Comparison of ENCODE assay signal across 8 cellular contexts in genomic region chr3:156816091-156816793, GRCh38. TPM values are rescaled to one million over a fixed set of nuclear protein-coding genes. Genes with fewer than 3 reads are reported as not detected.
A peak's percentile ranks its signal among the peaks of the same experiment; 100 is the strongest.
DNase-seq lines count a peak whose midpoint lies in the region; ATAC-seq and TF ChIP-seq lines count a peak whose summit lies in the region.

No MANE protein-coding gene starts in this region.

- H3K27ac Mint-ChIP-seq in activated CD8-positive, alpha-beta memory T cell treated with anti-CD3 and anti-CD28 coated beads, Interleukin-2, amount 10 ng/mL, durations not matched to agents 7 days and 5 days, result peak overlapping the region; percentile 96
- peak overlapping the region; percentile 30 to 88 (median 82) for H3K27ac Mint-ChIP-seq in nephron

- no peaks in the 10 kb centered on the region for H3K27me3 Mint-ChIP-seq in activated CD8-positive, alpha-beta memory T cell treated with anti-CD3 and anti-CD28 coated beads, Interleukin-2, amount 10 ng/mL, durations not matched to agents 7 days and 5 days
- peaks cover 18% of the 10 kb centered on the region for H3K27me3 Mint-ChIP-seq in nephron (ENCODE audit: low read depth)

- H3K4me1 Mint-ChIP-seq in activated CD8-positive, alpha-beta memory T cell treated with anti-CD3 and anti-CD28 coated beads, Interleukin-2, amount 10 ng/mL, durations not matched to agents 7 days and 5 days, result peaks cover 69% of the 10 kb centered on the region
- peaks cover 27% of the 10 kb centered on the region for H3K4me1 Mint-ChIP-seq in nephron

- H3K9me3 ChIP-seq in HUES6 (ENCODE audit: control insufficient read depth, insufficient read depth, low read depth, low read length), result no peaks in the 10 kb centered on the region

- H3K27ac ChIP-seq in HUES6 (ENCODE audit: low read depth, low read length), result no peak overlapping the region

- peak overlapping the region; percentile 64 for H3K4me3 ChIP-seq in HUES6 (ENCODE audit: low read depth, low read length)

- H3K36me3 Mint-ChIP-seq in activated CD8-positive, alpha-beta memory T cell treated with anti-CD3 and anti-CD28 coated beads, Interleukin-2, amount 10 ng/mL, durations not matched to agents 7 days and 5 days, result peaks cover 10% of the 10 kb centered on the region
- no peaks in the 10 kb centered on the region for H3K36me3 Mint-ChIP-seq in nephron (ENCODE audit: low read depth)

- no peaks in the 10 kb centered on the region for H3K36me3 ChIP-seq in HUES6 (ENCODE audit: control insufficient read depth, insufficient read depth, low read length)

- peak; percentile 48 for DNase-seq in COLO668 (lab: John Stamatoyannopoulos, UW; ENCODE audit: unreplicated experiment)
- peak; percentile 56 for DNase-seq in activated CD8-positive, alpha-beta memory T cell treated with anti-CD3 and anti-CD28 coated beads, Interleukin-2, amount 10 ng/mL, durations not matched to agents 7 days and 5 days
- peak; percentile 51 for DNase-seq in ureter (ENCODE audit: low spot score)
- no peak for DNase-seq in HT-29 (ENCODE audit: low spot score)

- H3K9ac ChIP-seq in HUES6 (ENCODE audit: low read length), result peak overlapping the region; percentile 55

- no peaks in the 10 kb centered on the region for H3K9me3 Mint-ChIP-seq in activated CD8-positive, alpha-beta memory T cell treated with anti-CD3 and anti-CD28 coated beads, Interleukin-2, amount 10 ng/mL, durations not matched to agents 7 days and 5 days (ENCODE audit: low read depth)
- H3K9me3 Mint-ChIP-seq in nephron, result no peaks in the 10 kb centered on the region

- TF ChIP-seq CTCF in nephron (IDR thresholded peaks at IDR 0.05; ENCODE audit: unreplicated experiment in 3 of 3), result no peak

- CTCF ChIA-PET in activated CD8-positive, alpha-beta memory T cell treated with anti-CD3 and anti-CD28 coated beads, Interleukin-2, amount 10 ng/mL, durations not matched to agents 7 days and 5 days (lab: Charles Lee), result no interaction called here

- H3K4me3 Mint-ChIP-seq in activated CD8-positive, alpha-beta memory T cell treated with anti-CD3 and anti-CD28 coated beads, Interleukin-2, amount 10 ng/mL, durations not matched to agents 7 days and 5 days, result peak overlapping the region; percentile 89
- peak overlapping the region; percentile 83 to 88 (median 86) for H3K4me3 Mint-ChIP-seq in nephron

- H3K27me3 ChIP-seq in HUES6 (ENCODE audit: control insufficient read depth, insufficient read depth, low read length), result peaks cover 67% of the 10 kb centered on the region

- ATAC-seq in GM21381 (IDR thresholded peaks at IDR 0.05; ENCODE audit: unreplicated experiment) (peak; percentile 22), esophagus mucosa (peak; percentile 4)
- peak; percentile 45 for ATAC-seq in activated CD8-positive, alpha-beta memory T cell treated with anti-CD3 and anti-CD28 coated beads, Interleukin-2, amount 10 ng/mL, durations not matched to agents 7 days and 5 days

- peaks cover 4% of the 10 kb centered on the region for H3K4me1 ChIP-seq in HUES6 (ENCODE audit: control insufficient read depth, insufficient read depth, low read length)

RNA-seq across cellular contexts. Expression of gene LEKR1, which starts 9.9 kb away (rescaled TPM):
- total RNA-seq in activated CD8-positive, alpha-beta memory T cell treated with anti-CD3 and anti-CD28 coated beads, Interleukin-2, amount 10 ng/mL, durations not matched to agents 7 days and 5 days, result 1 to 10 TPM in 1 of 2 experiments, under 1 TPM in 1; 0.76 to 1.1 TPM
- total RNA-seq in esophagus mucosa, result 1.2 TPM
- total RNA-seq in ureter, result 3.5 TPM
- 1.4 and 3.1 TPM in 2 replicates for total RNA-seq in HT-29 (2014; rRNA removed; shearing (Covaris generic))
